In the genomic region with DNA sequence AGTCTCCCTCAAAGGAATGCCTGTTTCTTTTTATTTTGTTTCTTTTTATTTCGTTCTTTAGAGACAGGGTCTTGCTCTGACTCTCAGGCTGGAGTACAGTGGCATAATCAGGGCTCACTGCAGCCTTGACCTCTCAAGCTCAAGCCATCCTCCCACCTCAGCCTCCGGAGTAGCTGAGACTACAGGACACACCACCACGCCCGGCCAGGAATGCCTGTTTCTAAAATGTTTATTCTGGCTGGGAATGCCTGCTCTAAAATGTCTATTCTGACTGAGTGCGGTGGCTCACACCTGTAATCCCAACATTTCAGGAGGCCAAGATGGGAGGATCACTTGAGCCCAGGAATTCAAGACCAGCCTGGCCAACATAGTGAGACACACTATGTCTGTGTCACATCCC, we compare ENCODE assay signal across 36 cellular contexts. TPM values are rescaled to one million over a fixed set of nuclear protein-coding genes. Genes with fewer than 3 reads are reported as not detected.
"Had no signal": no experiment of that assay in that cellular context is flagged by ENCODE, and none has a peak within 500 bp of the region (broad histone marks: within the 10 kb centered on the region; RNA-seq: fewer than 3 reads in every experiment).

No MANE protein-coding gene starts in this region.

- H3K4me3 Mint-ChIP-seq: activated B cell treated with CpG ODN at 0.5 μM for 24 hours; activated CD4-positive, alpha-beta memory T cell treated with anti-CD3 and anti-CD28 coated beads, Interleukin-2, amount 10 ng/mL, durations not matched to agents 7 days and 5 days; activated naive CD4-positive, alpha-beta T cell treated with anti-CD3 and anti-CD28 coated beads, Interleukin-2, amount 10 ng/mL, durations not matched to agents 7 days and 5 days; activated naive CD8-positive, alpha-beta T cell treated with anti-CD3 and anti-CD28 coated beads, Interleukin-2, amount 10 ng/mL, durations not matched to agents 7 days and 5 days; activated T-helper 1 cell treated with anti-CD3 and anti-CD28 coated beads, Interleukin-12 subunit alpha, Interleukin-12 subunit beta, Interleukin-2, Interleukin-4 antibody, amounts not matched to agents 30 ng/mL and 10 ng/mL and 1 ng/mL, durations not matched to agents 14 hours and 24 hours and 36 hours; central memory CD8-positive, alpha-beta T cell; dendritic cell treated with granulocyte-macrophage colony-stimulating factor and Interleukin-4, amounts not matched to agents 40 ng/mL and 50 ng/mL, for 4 days; endodermal cell; T-helper 1 cell treated with Interleukin-12 subunit alpha and Interleukin-12 subunit beta and Interleukin-4 antibody, amounts not matched to agents 30 μg/mL and 1 μg/mL, for 36 hours; T-helper 2 cell treated with Interferon-gamma antibody and Interleukin-4, amounts not matched to agents 5 μg/mL and 100 μg/mL, for 36 hours had no signal

- H3K36me3 ChIP-seq: ascending aorta, breast epithelium, cardiac muscle cell, gastrocnemius medialis, heart right ventricle, WERI-Rb-1 had no signal

- H3K4me3 ChIP-seq: ascending aorta, breast epithelium, cardiac muscle cell, coronary artery, dorsolateral prefrontal cortex, gastrocnemius medialis, heart right ventricle had no signal

- ATAC-seq: activated CD4-positive, CD25-positive, alpha-beta regulatory T cell treated with anti-CD3 and anti-CD28 coated beads, Interleukin-2, amount 50 U/mL, for 24 hours; activated naive CD4-positive, alpha-beta T cell treated with anti-CD3 and anti-CD28 coated beads, Interleukin-2, amount 50 U/mL, for 72 hours; esophagus mucosa; foreskin keratinocyte; gastrocnemius medialis; heart right ventricle; T-cell had no signal

- H3K36me3 Mint-ChIP-seq: activated naive CD4-positive, alpha-beta T cell treated with anti-CD3 and anti-CD28 coated beads, Interleukin-2, amount 10 ng/mL, durations not matched to agents 7 days and 5 days; activated naive CD4-positive, alpha-beta T cell treated with anti-CD3 and anti-CD28 coated beads, Interleukin-2, amount 50 U/mL, for 72 hours; activated naive CD8-positive, alpha-beta T cell treated with anti-CD3 and anti-CD28 coated beads, Interleukin-2, amount 10 ng/mL, durations not matched to agents 7 days and 5 days; brain; T-cell had no signal

- DNase-seq: activated B cell treated with CpG ODN at 0.5 μM for 24 hours; activated CD4-positive, alpha-beta memory T cell treated with anti-CD3 and anti-CD28 coated beads, Interleukin-2, amount 10 ng/mL, durations not matched to agents 7 days and 5 days; activated CD4-positive, alpha-beta T cell treated with anti-CD3 and anti-CD28 coated beads for 48 hours; activated CD8-positive, alpha-beta memory T cell treated with anti-CD3 and anti-CD28 coated beads, Interleukin-2, amount 50 U/mL, for 4 hours; activated gamma-delta T cell; activated naive CD4-positive, alpha-beta T cell; activated naive CD4-positive, alpha-beta T cell treated with anti-CD3 and anti-CD28 coated beads, Interleukin-2, amount 10 ng/mL, durations not matched to agents 7 days and 5 days; activated naive CD8-positive, alpha-beta T cell treated with anti-CD3 and anti-CD28 coated beads, Interleukin-2, amount 10 ng/mL, durations not matched to agents 7 days and 5 days; activated T-cell treated with anti-CD3 and anti-CD28 coated beads, Interleukin-2, amount 50 U/mL, for 1 hour; dorsolateral prefrontal cortex; effector memory CD4-positive, alpha-beta T cell; endodermal cell; foreskin keratinocyte; gastrocnemius medialis; heart right ventricle; SW 1271; T-cell; T1000; WERI-Rb-1 had no signal

- H3K4me1 Mint-ChIP-seq: endodermal cell had no signal

- H3K9me3 Mint-ChIP-seq: activated B cell treated with CpG ODN at 0.5 μM for 24 hours; activated CD4-positive, alpha-beta memory T cell treated with anti-CD3 and anti-CD28 coated beads, Interleukin-2, amount 10 ng/mL, durations not matched to agents 7 days and 5 days; activated naive CD4-positive, alpha-beta T cell treated with anti-CD3 and anti-CD28 coated beads, Interleukin-2, amount 10 ng/mL, durations not matched to agents 7 days and 5 days; activated naive CD4-positive, alpha-beta T cell treated with anti-CD3 and anti-CD28 coated beads, Interleukin-2, amount 50 U/mL, for 72 hours; activated naive CD8-positive, alpha-beta T cell treated with anti-CD3 and anti-CD28 coated beads, Interleukin-2, amount 10 ng/mL, durations not matched to agents 7 days and 5 days; activated T-helper 1 cell treated with anti-CD3 and anti-CD28 coated beads, Interleukin-12 subunit alpha, Interleukin-12 subunit beta, Interleukin-2, Interleukin-4 antibody, amounts not matched to agents 30 ng/mL and 10 ng/mL and 1 ng/mL, durations not matched to agents 14 hours and 24 hours and 36 hours; activated T-helper 2 cell treated with anti-CD3 and anti-CD28 coated beads, Interferon-gamma antibody, Interleukin-2, Interleukin-4, amounts not matched to agents 10 μg/mL and 5 μg/mL and 100 μg/mL, durations not matched to agents 14 hours and 24 hours and 36 hours; central memory CD8-positive, alpha-beta T cell; dendritic cell treated with granulocyte-macrophage colony-stimulating factor and Interleukin-4, amounts not matched to agents 40 ng/mL and 50 ng/mL, for 4 days; endodermal cell; T-cell; T-helper 1 cell treated with Interleukin-12 subunit alpha and Interleukin-12 subunit beta and Interleukin-4 antibody, amounts not matched to agents 30 μg/mL and 1 μg/mL, for 36 hours; T-helper 2 cell treated with Interferon-gamma antibody and Interleukin-4, amounts not matched to agents 5 μg/mL and 100 μg/mL, for 36 hours had no signal

- H3K4me1 ChIP-seq: foreskin keratinocyte had no signal

- H3K27me3 ChIP-seq: ascending aorta, foreskin keratinocyte had no signal

- H3K27ac Mint-ChIP-seq: activated B cell treated with CpG ODN at 0.5 μM for 24 hours; activated CD4-positive, alpha-beta memory T cell treated with anti-CD3 and anti-CD28 coated beads, Interleukin-2, amount 10 ng/mL, durations not matched to agents 7 days and 5 days; activated naive CD4-positive, alpha-beta T cell treated with anti-CD3 and anti-CD28 coated beads, Interleukin-2, amount 10 ng/mL, durations not matched to agents 7 days and 5 days; activated naive CD4-positive, alpha-beta T cell treated with anti-CD3 and anti-CD28 coated beads, Interleukin-2, amount 50 U/mL, for 72 hours; activated naive CD8-positive, alpha-beta T cell treated with anti-CD3 and anti-CD28 coated beads, Interleukin-2, amount 10 ng/mL, durations not matched to agents 7 days and 5 days; activated T-helper 1 cell treated with anti-CD3 and anti-CD28 coated beads, Interleukin-12 subunit alpha, Interleukin-12 subunit beta, Interleukin-2, Interleukin-4 antibody, amounts not matched to agents 30 ng/mL and 10 ng/mL and 1 ng/mL, durations not matched to agents 14 hours and 24 hours and 36 hours; activated T-helper 2 cell treated with anti-CD3 and anti-CD28 coated beads, Interferon-gamma antibody, Interleukin-2, Interleukin-4, amounts not matched to agents 10 μg/mL and 5 μg/mL and 100 μg/mL, durations not matched to agents 14 hours and 24 hours and 36 hours; brain; dendritic cell treated with granulocyte-macrophage colony-stimulating factor and Interleukin-4, amounts not matched to agents 40 ng/mL and 50 ng/mL, for 4 days; endodermal cell; T-cell; T-helper 1 cell treated with Interleukin-12 subunit alpha and Interleukin-12 subunit beta and Interleukin-4 antibody, amounts not matched to agents 30 μg/mL and 1 μg/mL, for 36 hours; T-helper 2 cell treated with Interferon-gamma antibody and Interleukin-4, amounts not matched to agents 5 μg/mL and 100 μg/mL, for 36 hours had no signal

- H3K9me3 ChIP-seq: ascending aorta, breast epithelium, gastrocnemius medialis, heart right ventricle had no signal

- H3K27ac ChIP-seq: ascending aorta, breast epithelium, cardiac muscle cell, dorsolateral prefrontal cortex, foreskin keratinocyte, gastrocnemius medialis, heart right ventricle, WERI-Rb-1 had no signal

RNA-seq across cellular contexts. Expression of gene MMP28, which starts 2.5 kb away (rescaled TPM):
- total RNA-seq: activated B cell treated with CpG ODN at 0.5 μM for 24 hours; activated CD4-positive, alpha-beta memory T cell treated with anti-CD3 and anti-CD28 coated beads, Interleukin-2, amount 10 ng/mL, durations not matched to agents 7 days and 5 days; activated T-helper 1 cell treated with anti-CD3 and anti-CD28 coated beads, Interleukin-12 subunit alpha, Interleukin-12 subunit beta, Interleukin-2, Interleukin-4 antibody, amounts not matched to agents 30 ng/mL and 10 ng/mL and 1 ng/mL, durations not matched to agents 14 hours and 24 hours and 36 hours; activated T-helper 2 cell treated with anti-CD3 and anti-CD28 coated beads, Interferon-gamma antibody, Interleukin-2, Interleukin-4, amounts not matched to agents 10 μg/mL and 5 μg/mL and 100 μg/mL, durations not matched to agents 14 hours and 24 hours and 36 hours; cardiac muscle cell; endodermal cell; epithelial cell of proximal tubule had no signal

RNA-seq across cellular contexts. Expression of gene C17orf50, which starts 37.2 kb away (rescaled TPM):
- total RNA-seq: activated B cell treated with CpG ODN at 0.5 μM for 24 hours; activated CD4-positive, alpha-beta memory T cell treated with anti-CD3 and anti-CD28 coated beads, Interleukin-2, amount 10 ng/mL, durations not matched to agents 7 days and 5 days; activated naive CD4-positive, alpha-beta T cell treated with anti-CD3 and anti-CD28 coated beads, Interleukin-2, amount 50 U/mL, for 72 hours; activated naive CD8-positive, alpha-beta T cell treated with anti-CD3 and anti-CD28 coated beads, Interleukin-2, amount 10 ng/mL, durations not matched to agents 7 days and 5 days; activated T-helper 1 cell treated with anti-CD3 and anti-CD28 coated beads, Interleukin-12 subunit alpha, Interleukin-12 subunit beta, Interleukin-2, Interleukin-4 antibody, amounts not matched to agents 30 ng/mL and 10 ng/mL and 1 ng/mL, durations not matched to agents 14 hours and 24 hours and 36 hours; activated T-helper 2 cell treated with anti-CD3 and anti-CD28 coated beads, Interferon-gamma antibody, Interleukin-2, Interleukin-4, amounts not matched to agents 10 μg/mL and 5 μg/mL and 100 μg/mL, durations not matched to agents 14 hours and 24 hours and 36 hours; ascending aorta; breast epithelium; cerebellum; endodermal cell; esophagus mucosa; foreskin keratinocyte; gastrocnemius medialis; glomerular endothelial cell; heart right ventricle; T-cell had no signal
- polyA plus RNA-seq: foreskin keratinocyte, heart right ventricle had no signal

RNA-seq across cellular contexts. Expression of gene GAS2L2, which starts 44.9 kb away (rescaled TPM):
- total RNA-seq: activated B cell treated with CpG ODN at 0.5 μM for 24 hours; activated CD4-positive, alpha-beta memory T cell treated with anti-CD3 and anti-CD28 coated beads, Interleukin-2, amount 10 ng/mL, durations not matched to agents 7 days and 5 days; activated T-helper 2 cell treated with anti-CD3 and anti-CD28 coated beads, Interferon-gamma antibody, Interleukin-2, Interleukin-4, amounts not matched to agents 10 μg/mL and 5 μg/mL and 100 μg/mL, durations not matched to agents 14 hours and 24 hours and 36 hours; ascending aorta; cardiac muscle cell; epithelial cell of proximal tubule; esophagus mucosa; foreskin keratinocyte; glomerular endothelial cell had no signal
- polyA plus RNA-seq: foreskin keratinocyte had no signal
